In genomic region chr2:173151671-173152398, GRCh38 we compare ENCODE assay signal across 8 cellular contexts.
DNase-seq lines count a peak whose midpoint lies in the region; ATAC-seq lines count a peak whose summit lies in the region.
"Had no signal": no experiment of that assay in that cellular context is flagged by ENCODE, and none has a peak within 500 bp of the region (broad histone marks: within the 10 kb centered on the region; RNA-seq: fewer than 3 reads in every experiment).

No MANE protein-coding gene starts in this region.

- DNase-seq in SW480 (ENCODE audit: low spot score) (peak; percentile 51), non-pigmented ciliary epithelial cell (ENCODE audit: low read depth) (peak; percentile 51), left lobe of liver (ENCODE audit: low spot score) (no peak), H4 (ENCODE audit: low spot score) (no peak), pons (ENCODE audit: low spot score) (no peak)
- DNase-seq: activated B cell treated with CpG ODN at 0.5 μM for 24 hours had no signal

- ATAC-seq in GM18867 (IDR thresholded peaks at IDR 0.05; ENCODE audit: unreplicated experiment) (peak; percentile 54), HG03045 (IDR thresholded peaks at IDR 0.05; ENCODE audit: unreplicated experiment) (peak; percentile 71), left lobe of liver (no peak)

Comparison
In these comparisons a context has a peak if more than half of its experiments do, and no peak if none do; other contexts are left out.
1. DNase-seq: peak in SW480 (single experiment) and non-pigmented ciliary epithelial cell (single experiment); none in left lobe of liver (single experiment), H4 (single experiment) and pons (single experiment).